ENCODE assay signal across 8 cellular contexts in the genomic region with DNA sequence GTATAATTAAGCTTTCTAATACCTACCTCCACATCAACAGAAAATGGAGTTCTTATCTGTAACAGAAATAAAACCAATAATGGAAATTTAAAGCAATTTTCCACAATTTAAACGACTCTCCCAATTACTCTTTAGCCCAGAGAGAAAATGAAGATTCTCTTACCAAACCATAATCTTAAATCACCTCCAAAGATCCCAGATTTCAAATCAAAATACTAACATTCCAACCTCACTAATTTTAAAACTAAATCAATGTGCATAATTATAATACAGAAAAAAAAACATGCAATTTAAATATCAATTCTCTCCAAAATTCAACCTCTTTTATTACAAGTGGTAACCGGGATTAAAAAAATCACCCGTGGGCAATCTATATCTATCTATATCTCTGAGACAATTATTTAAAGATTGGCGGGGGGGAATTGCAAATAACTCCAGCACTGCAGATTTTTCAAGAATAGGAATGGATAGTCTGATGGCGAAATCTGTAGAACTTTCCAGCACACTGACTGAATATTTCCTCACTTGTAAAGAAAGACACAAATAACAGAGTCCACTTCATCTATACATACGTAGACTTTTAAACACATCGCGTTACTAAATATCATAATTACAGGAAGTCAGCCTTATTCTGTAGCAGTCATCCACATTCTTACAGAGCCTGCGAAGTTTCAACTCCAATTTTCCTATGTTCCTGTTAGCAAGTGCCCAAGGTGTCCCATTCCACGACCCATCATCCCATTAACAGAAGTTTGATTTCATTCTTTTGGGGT. TPM values are rescaled to one million over a fixed set of nuclear protein-coding genes. Genes with fewer than 3 reads are reported as not detected.
DNase-seq lines count a peak whose midpoint lies in the region; ATAC-seq, FAIRE-seq and TF ChIP-seq lines count a peak whose summit lies in the region.

No MANE protein-coding gene starts in this region.

- H3K9ac ChIP-seq in neural cell (ENCODE audit: low read length) = peak overlapping the region; percentile 88

- peaks cover 6% of the 10 kb centered on the region for H3K36me3 Mint-ChIP-seq in endothelial cell (ENCODE audit: low read depth, unreplicated experiment)

- TF ChIP-seq CTCF in endothelial cell (IDR thresholded peaks at IDR 0.05; ENCODE audit: unreplicated experiment) = no peak
- TF ChIP-seq CTCF in neural cell (IDR thresholded peaks at IDR 0.05; ENCODE audit: poor library complexity, severe bottlenecking) = no peak

- peak overlapping the region; percentile 88 for H3K27ac ChIP-seq in neural cell (ENCODE audit: low read length)

- H3K79me2 ChIP-seq in neural cell (replicated peaks; ENCODE audit: insufficient read depth, low read length) = peaks cover 39% of the 10 kb centered on the region

- H3K4me3 Mint-ChIP-seq in endothelial cell (ENCODE audit: unreplicated experiment) = peak overlapping the region; percentile 99

- DNase-seq in DMS 273 (lab: John Stamatoyannopoulos, UW; ENCODE audit: unreplicated experiment) (peak; percentile 26), DMS 273 treated with DMSO at 0.1 percent for 48 hours (lab: John Stamatoyannopoulos, UW) (no peak), RCC 7860 (ENCODE audit: low spot score) (peak; percentile 34), endothelial cell (ENCODE audit: low spot score) (no peak), amygdala (lab: John Stamatoyannopoulos, UW) (no peak)

- H3K4me2 ChIP-seq in neural cell (ENCODE audit: low read length) = peak overlapping the region; percentile 81

- TF ChIP-seq RAD21 in neural cell (conservative IDR thresholded peaks at IDR 0.05) = no peak

- no peaks in the 10 kb centered on the region for H4K20me1 ChIP-seq in neural cell (ENCODE audit: insufficient read depth)

- peak overlapping the region; percentile 95 for H3K27ac Mint-ChIP-seq in endothelial cell (ENCODE audit: unreplicated experiment)

- no peaks in the 10 kb centered on the region for H3K27me3 ChIP-seq in neural cell (ENCODE audit: insufficient read depth, low read depth, low read length)

- peak; percentile 17 for FAIRE-seq in RCC 7860 (lab: Jason Lieb, UNC)

- no peaks in the 10 kb centered on the region for H3K9me2 ChIP-seq in neural cell (ENCODE audit: insufficient read depth, low read length)

- no peaks in the 10 kb centered on the region for H3F3A ChIP-seq in neural cell (ENCODE audit: insufficient read depth, low read length, poor library complexity, severe bottlenecking)

- H3K9me3 Mint-ChIP-seq in endothelial cell (ENCODE audit: unreplicated experiment) = no peaks in the 10 kb centered on the region

- peaks cover 7% of the 10 kb centered on the region for H3K27me3 Mint-ChIP-seq in endothelial cell (ENCODE audit: unreplicated experiment)

- peaks cover 24% of the 10 kb centered on the region for H3K4me1 Mint-ChIP-seq in endothelial cell (ENCODE audit: unreplicated experiment)

- H2AFZ ChIP-seq in neural cell (ENCODE audit: low read depth, low read length) = no peak overlapping the region

- H3K36me3 ChIP-seq in neural cell (ENCODE audit: insufficient read depth, low read length) = no peaks in the 10 kb centered on the region

- H3K4me3 ChIP-seq in neural cell (ENCODE audit: low read length) = peak overlapping the region; percentile 100

- no peaks in the 10 kb centered on the region for H3K9me3 ChIP-seq in neural cell (ENCODE audit: low read length)

- ATAC-seq in HG03469 (IDR thresholded peaks at IDR 0.05; ENCODE audit: unreplicated experiment) = no peak
- no peak for ATAC-seq in HG03108 (IDR thresholded peaks at IDR 0.05; ENCODE audit: unreplicated experiment)

- no peak for TF ChIP-seq EP300 in neural cell (conservative IDR thresholded peaks at IDR 0.05; ENCODE audit: poor library complexity, severe bottlenecking)

TF ChIP-seq in neural cell, 6 proteins besides CTCF, POLR2A, EP300 and RAD21:
- no peak for TF ChIP-seq EZH2 (IDR thresholded peaks at IDR 0.05; ENCODE audit: borderline replicate concordance, insufficient read depth, low read length, poor library complexity, severe bottlenecking)
- TF ChIP-seq POLR2AphosphoS5 (IDR thresholded peaks at IDR 0.05) = no peak
- TF ChIP-seq, protein P1, sequence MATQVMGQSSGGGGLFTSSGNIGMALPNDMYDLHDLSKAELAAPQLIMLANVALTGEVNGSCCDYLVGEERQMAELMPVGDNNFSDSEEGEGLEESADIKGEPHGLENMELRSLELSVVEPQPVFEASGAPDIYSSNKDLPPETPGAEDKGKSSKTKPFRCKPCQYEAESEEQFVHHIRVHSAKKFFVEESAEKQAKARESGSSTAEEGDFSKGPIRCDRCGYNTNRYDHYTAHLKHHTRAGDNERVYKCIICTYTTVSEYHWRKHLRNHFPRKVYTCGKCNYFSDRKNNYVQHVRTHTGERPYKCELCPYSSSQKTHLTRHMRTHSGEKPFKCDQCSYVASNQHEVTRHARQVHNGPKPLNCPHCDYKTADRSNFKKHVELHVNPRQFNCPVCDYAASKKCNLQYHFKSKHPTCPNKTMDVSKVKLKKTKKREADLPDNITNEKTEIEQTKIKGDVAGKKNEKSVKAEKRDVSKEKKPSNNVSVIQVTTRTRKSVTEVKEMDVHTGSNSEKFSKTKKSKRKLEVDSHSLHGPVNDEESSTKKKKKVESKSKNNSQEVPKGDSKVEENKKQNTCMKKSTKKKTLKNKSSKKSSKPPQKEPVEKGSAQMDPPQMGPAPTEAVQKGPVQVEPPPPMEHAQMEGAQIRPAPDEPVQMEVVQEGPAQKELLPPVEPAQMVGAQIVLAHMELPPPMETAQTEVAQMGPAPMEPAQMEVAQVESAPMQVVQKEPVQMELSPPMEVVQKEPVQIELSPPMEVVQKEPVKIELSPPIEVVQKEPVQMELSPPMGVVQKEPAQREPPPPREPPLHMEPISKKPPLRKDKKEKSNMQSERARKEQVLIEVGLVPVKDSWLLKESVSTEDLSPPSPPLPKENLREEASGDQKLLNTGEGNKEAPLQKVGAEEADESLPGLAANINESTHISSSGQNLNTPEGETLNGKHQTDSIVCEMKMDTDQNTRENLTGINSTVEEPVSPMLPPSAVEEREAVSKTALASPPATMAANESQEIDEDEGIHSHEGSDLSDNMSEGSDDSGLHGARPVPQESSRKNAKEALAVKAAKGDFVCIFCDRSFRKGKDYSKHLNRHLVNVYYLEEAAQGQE (IDR thresholded peaks at IDR 0.05; ENCODE audit: borderline replicate concordance) = no peak
- TF ChIP-seq SMC3 (conservative IDR thresholded peaks at IDR 0.05; ENCODE audit: poor library complexity) = no peak
- TF ChIP-seq TAF1 (IDR thresholded peaks at IDR 0.05; ENCODE audit: low read depth) = no peak
- TF ChIP-seq MXI1 (conservative IDR thresholded peaks at IDR 0.05; ENCODE audit: poor library complexity, severe bottlenecking) = no peak

RNA-seq across cellular contexts. Expression of a gene that starts 1.3 kb away (rescaled TPM):
- total RNA-seq in endothelial cell (ENCODE audit: unreplicated experiment) = 53.4 TPM
- 45.6 and 52.5 TPM in 2 replicates for polyA plus RNA-seq in neural cell
- 72.1 and 86.1 TPM in 2 replicates for polyA minus RNA-seq in neural cell

RNA-seq across cellular contexts. Expression of a gene that starts 35.5 kb away (rescaled TPM):
- not detected for total RNA-seq in endothelial cell (ENCODE audit: unreplicated experiment)
- not detected in 2 replicates for polyA plus RNA-seq in neural cell
- polyA minus RNA-seq in neural cell = not detected in 2 replicates

Comparison
In these comparisons a context has a peak if more than half of its experiments do, and no peak if none do; other contexts are left out.
1. DNase-seq: peak in DMS 273 (single experiment) and RCC 7860 (single experiment); none in DMS 273 treated with DMSO at 0.1 percent for 48 hours (single experiment), endothelial cell (single experiment) and amygdala (0 of 56).